ENCODE assay signal across 1 cellular context in the genomic region with DNA sequence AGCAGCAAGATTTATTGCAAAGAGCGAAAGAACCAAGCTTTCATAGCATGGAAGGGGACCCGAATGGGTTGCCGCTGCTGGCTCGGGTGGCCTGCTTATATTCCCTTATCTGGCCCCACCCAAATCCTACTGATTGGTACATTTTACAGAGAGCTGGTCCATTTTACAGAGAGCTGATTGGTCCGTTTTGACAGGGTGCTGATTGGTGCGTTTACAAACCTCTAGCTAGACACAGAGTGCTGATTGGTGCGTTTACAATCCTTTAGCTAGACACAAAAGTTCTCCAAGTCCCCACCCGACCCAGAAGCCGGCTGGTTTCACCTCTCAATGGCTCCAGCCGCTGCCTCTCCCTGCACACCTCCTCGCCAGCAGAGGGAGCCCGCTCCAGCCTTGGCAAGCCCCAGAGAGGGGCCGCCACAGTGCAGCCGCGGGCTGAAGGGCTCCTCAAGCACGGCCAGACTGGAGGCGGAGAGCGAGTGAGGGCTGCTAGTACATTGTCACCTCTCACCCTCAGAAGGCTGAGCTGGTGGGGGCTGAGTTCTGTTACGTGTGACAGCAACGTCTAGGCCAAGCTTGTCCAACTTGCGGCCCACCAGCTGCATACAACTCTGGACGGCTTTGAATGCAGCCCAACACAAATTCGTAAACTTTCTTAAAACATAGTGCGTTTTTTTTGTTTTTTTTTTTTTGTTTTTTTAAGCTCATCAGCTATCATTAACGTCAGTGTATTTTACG.
TF ChIP-seq lines count a peak whose summit lies in the region.

No MANE protein-coding gene starts in this region.

TF ChIP-seq in HepG2, 621 proteins besides CTCF, POLR2A, EP300 and RAD21 (continued from another document and continues in another):
- TF ChIP-seq, protein P1, sequence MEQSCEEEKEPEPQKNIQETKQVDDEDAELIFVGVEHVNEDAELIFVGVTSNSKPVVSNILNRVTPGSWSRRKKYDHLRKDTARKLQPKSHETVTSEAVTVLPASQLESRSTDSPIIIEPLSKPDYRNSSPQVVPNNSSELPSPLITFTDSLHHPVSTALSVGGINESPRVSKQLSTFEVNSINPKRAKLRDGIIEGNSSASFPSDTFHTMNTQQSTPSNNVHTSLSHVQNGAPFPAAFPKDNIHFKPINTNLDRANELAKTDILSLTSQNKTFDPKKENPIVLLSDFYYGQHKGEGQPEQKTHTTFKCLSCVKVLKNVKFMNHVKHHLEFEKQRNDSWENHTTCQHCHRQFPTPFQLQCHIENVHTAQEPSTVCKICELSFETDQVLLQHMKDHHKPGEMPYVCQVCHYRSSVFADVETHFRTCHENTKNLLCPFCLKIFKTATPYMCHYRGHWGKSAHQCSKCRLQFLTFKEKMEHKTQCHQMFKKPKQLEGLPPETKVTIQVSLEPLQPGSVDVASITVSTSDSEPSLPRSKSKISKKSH (CRISPR knock-in tag; IDR thresholded peaks at IDR 0.05; ENCODE audit: borderline replicate concordance): 0 out of 2 replicates have a peak, but pooled peaks have one; percentile 41
- TF ChIP-seq HDAC2 (CRISPR knock-in tag; IDR thresholded peaks at IDR 0.05) (peak; percentile 56; the same call in 1 of the 2 replicates), ZNF326 (CRISPR knock-in tag; IDR thresholded peaks at IDR 0.05; ENCODE audit: borderline replicate concordance) (no peak), MTF1 (CRISPR knock-in tag; IDR thresholded peaks at IDR 0.05) (no peak), BHLHE40 (IDR thresholded peaks at IDR 0.05; ENCODE audit: low read length) (no peak), KDM1A (CRISPR knock-in tag; IDR thresholded peaks at IDR 0.05) (no peak), SP1 (IDR thresholded peaks at IDR 0.05) (no peak), SP1 (CRISPR knock-in tag; IDR thresholded peaks at IDR 0.05) (no peak)
- TF ChIP-seq, protein P2, sequence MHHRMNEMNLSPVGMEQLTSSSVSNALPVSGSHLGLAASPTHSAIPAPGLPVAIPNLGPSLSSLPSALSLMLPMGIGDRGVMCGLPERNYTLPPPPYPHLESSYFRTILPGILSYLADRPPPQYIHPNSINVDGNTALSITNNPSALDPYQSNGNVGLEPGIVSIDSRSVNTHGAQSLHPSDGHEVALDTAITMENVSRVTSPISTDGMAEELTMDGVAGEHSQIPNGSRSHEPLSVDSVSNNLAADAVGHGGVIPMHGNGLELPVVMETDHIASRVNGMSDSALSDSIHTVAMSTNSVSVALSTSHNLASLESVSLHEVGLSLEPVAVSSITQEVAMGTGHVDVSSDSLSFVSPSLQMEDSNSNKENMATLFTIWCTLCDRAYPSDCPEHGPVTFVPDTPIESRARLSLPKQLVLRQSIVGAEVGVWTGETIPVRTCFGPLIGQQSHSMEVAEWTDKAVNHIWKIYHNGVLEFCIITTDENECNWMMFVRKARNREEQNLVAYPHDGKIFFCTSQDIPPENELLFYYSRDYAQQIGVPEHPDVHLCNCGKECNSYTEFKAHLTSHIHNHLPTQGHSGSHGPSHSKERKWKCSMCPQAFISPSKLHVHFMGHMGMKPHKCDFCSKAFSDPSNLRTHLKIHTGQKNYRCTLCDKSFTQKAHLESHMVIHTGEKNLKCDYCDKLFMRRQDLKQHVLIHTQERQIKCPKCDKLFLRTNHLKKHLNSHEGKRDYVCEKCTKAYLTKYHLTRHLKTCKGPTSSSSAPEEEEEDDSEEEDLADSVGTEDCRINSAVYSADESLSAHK (CRISPR knock-in tag; IDR thresholded peaks at IDR 0.05; ENCODE audit: borderline replicate concordance): no peak
- TF ChIP-seq, protein P3, sequence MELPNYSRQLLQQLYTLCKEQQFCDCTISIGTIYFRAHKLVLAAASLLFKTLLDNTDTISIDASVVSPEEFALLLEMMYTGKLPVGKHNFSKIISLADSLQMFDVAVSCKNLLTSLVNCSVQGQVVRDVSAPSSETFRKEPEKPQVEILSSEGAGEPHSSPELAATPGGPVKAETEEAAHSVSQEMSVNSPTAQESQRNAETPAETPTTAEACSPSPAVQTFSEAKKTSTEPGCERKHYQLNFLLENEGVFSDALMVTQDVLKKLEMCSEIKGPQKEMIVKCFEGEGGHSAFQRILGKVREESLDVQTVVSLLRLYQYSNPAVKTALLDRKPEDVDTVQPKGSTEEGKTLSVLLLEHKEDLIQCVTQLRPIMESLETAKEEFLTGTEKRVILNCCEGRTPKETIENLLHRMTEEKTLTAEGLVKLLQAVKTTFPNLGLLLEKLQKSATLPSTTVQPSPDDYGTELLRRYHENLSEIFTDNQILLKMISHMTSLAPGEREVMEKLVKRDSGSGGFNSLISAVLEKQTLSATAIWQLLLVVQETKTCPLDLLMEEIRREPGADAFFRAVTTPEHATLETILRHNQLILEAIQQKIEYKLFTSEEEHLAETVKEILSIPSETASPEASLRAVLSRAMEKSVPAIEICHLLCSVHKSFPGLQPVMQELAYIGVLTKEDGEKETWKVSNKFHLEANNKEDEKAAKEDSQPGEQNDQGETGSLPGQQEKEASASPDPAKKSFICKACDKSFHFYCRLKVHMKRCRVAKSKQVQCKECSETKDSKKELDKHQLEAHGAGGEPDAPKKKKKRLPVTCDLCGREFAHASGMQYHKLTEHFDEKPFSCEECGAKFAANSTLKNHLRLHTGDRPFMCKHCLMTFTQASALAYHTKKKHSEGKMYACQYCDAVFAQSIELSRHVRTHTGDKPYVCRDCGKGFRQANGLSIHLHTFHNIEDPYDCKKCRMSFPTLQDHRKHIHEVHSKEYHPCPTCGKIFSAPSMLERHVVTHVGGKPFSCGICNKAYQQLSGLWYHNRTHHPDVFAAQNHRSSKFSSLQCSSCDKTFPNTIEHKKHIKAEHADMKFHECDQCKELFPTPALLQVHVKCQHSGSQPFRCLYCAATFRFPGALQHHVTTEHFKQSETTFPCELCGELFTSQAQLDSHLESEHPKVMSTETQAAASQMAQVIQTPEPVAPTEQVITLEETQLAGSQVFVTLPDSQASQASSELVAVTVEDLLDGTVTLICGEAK (IDR thresholded peaks at IDR 0.05): no peak
- TF ChIP-seq, protein P3 (CRISPR knock-in tag; IDR thresholded peaks at IDR 0.05): peak; percentile 50; the same call in 1 of the 2 replicates
- TF ChIP-seq, protein P4, sequence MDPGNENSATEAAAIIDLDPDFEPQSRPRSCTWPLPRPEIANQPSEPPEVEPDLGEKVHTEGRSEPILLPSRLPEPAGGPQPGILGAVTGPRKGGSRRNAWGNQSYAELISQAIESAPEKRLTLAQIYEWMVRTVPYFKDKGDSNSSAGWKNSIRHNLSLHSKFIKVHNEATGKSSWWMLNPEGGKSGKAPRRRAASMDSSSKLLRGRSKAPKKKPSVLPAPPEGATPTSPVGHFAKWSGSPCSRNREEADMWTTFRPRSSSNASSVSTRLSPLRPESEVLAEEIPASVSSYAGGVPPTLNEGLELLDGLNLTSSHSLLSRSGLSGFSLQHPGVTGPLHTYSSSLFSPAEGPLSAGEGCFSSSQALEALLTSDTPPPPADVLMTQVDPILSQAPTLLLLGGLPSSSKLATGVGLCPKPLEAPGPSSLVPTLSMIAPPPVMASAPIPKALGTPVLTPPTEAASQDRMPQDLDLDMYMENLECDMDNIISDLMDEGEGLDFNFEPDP (CRISPR knock-in tag; conservative IDR thresholded peaks at IDR 0.05): no peak
- TF ChIP-seq, protein P5, sequence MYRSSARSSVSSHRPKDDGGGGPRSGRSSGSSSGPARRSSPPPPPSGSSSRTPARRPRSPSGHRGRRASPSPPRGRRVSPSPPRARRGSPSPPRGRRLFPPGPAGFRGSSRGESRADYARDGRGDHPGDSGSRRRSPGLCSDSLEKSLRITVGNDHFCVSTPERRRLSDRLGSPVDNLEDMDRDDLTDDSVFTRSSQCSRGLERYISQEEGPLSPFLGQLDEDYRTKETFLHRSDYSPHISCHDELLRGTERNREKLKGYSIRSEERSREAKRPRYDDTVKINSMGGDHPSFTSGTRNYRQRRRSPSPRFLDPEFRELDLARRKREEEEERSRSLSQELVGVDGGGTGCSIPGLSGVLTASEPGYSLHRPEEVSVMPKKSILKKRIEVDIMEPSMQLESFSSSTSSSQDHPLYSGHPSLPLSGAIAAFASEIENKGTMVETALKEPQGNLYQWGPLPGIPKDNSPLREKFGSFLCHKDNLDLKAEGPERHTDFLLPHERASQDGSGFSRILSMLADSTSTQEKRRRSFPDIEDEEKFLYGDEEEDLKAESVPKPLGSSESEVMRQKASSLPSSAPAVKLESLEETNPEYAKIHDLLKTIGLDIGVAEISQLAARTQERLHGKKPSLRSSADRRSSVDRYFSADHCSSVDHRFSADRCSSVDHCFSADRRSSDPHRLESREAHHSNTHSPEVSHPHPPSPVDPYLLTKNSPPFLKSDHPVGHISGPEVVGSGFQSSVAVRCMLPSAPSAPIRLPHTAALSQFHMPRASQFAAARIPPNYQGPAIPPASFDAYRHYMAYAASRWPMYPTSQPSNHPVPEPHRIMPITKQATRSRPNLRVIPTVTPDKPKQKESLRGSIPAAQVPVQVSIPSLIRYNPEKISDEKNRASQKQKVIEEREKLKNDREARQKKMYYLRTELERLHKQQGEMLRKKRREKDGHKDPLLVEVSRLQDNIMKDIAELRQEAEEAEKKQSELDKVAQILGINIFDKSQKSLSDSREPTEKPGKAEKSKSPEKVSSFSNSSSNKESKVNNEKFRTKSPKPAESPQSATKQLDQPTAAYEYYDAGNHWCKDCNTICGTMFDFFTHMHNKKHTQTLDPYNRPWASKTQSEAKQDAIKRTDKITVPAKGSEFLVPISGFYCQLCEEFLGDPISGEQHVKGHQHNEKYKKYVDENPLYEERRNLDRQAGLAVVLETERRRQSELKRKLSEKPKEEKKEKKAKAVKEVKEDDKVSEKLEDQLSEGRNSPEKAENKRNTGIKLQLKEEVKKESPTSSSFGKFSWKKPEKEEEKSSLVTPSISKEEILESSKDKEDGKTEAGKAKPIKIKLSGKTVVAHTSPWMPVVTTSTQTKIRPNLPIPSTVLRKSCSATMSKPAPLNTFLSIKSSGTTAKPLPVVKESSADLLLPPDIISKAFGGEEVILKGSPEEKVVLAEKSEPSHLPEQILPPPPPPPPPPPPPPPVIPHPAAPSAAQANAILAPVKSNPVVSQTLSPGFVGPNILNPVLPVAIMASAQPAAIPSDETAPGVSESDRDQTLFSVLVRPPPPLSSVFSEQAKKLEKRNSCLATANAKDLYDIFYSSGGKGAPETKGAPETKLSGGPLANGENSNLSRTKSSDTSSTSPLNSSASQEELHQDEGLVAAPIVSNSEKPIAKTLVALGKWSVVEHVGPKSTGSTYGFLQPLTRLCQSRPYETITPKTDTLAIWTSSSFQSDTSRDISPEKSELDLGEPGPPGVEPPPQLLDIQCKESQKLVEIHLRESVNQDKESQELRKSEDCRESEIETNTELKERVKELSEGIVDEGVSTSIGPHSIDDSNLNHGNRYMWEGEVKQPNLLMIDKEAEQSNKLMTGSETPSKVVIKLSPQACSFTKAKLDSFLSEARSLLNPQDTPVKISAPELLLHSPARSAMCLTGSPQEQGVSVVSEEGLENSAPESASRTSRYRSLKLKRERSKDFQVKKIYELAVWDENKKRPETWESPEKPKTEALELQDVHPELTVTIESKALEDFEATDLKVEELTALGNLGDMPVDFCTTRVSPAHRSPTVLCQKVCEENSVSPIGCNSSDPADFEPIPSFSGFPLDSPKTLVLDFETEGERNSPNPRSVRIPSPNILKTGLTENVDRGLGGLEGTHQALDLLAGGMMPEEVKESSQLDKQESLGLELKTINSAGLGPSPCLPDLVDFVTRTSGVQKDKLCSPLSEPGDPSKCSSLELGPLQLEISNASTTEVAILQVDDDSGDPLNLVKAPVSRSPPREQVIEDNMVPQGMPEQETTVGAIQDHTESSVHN (CRISPR knock-in tag; IDR thresholded peaks at IDR 0.05): no peak
- TF ChIP-seq, protein P6, sequence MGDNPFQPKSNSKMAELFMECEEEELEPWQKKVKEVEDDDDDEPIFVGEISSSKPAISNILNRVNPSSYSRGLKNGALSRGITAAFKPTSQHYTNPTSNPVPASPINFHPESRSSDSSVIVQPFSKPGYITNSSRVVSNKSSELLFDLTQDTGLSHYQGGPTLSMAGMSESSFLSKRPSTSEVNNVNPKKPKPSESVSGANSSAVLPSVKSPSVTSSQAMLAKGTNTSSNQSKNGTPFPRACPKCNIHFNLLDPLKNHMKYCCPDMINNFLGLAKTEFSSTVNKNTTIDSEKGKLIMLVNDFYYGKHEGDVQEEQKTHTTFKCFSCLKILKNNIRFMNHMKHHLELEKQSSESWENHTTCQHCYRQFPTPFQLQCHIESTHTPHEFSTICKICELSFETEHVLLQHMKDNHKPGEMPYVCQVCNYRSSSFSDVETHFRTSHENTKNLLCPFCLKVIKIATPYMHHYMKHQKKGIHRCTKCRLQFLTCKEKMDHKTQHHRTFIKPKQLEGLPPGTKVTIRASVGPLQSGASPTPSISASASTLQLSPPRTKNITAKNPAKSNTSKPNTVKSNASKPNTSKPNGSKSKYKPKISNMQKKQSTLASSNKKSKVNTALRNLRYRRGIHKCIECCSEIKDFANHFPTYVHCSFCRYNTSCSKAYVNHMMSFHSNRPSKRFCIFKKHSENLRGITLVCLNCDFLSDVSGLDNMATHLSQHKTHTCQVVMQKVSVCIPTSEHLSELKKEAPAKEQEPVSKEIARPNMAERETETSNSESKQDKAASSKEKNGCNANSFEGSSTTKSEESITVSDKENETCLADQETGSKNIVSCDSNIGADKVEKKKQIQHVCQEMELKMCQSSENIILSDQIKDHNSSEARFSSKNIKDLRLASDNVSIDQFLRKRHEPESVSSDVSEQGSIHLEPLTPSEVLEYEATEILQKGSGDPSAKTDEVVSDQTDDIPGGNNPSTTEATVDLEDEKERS (CRISPR knock-in tag; IDR thresholded peaks at IDR 0.05): peak; percentile 88; the same call in 1 of the 2 replicates
